27 cellular contexts compared by ENCODE assay signal in genomic region chr11:114605370-114605769, GRCh38. TPM values are rescaled to one million over a fixed set of nuclear protein-coding genes. Genes with fewer than 3 reads are reported as not detected.
DNase-seq lines count a peak whose midpoint lies in the region; ATAC-seq, FAIRE-seq and TF ChIP-seq lines count a peak whose summit lies in the region.
"Had no signal": no experiment of that assay in that cellular context is flagged by ENCODE, and none has a peak within 500 bp of the region (broad histone marks: within the 10 kb centered on the region; RNA-seq: fewer than 3 reads in every experiment).

No MANE protein-coding gene starts in this region.

- no peak overlapping the region for H3K27ac ChIP-seq in endodermal cell (ENCODE audit: low read depth, low read length)
- H3K27ac ChIP-seq: A549; BLaER1 treated with 17β-estradiol and CSF1 and Interleukin-3, amounts not matched to agents 10 nM and 100 nM had no signal

- H3K9ac ChIP-seq in endodermal cell (ENCODE audit: extremely low read depth, low read length, poor library complexity, severe bottlenecking): no peak overlapping the region
- H3K9ac ChIP-seq: BLaER1 treated with 17β-estradiol and CSF1 and Interleukin-3, amounts not matched to agents 10 nM and 100 nM had no signal

- DNase-seq in GM12865 (ENCODE audit: low read depth) (peak; percentile 53), GM18507 (ENCODE audit: extremely low spot score, insufficient read length, low read depth) (no peak), endodermal cell (peak; percentile 4), urothelium cell line (ENCODE audit: low spot score) (no peak), NCI-H1105 (lab: John Stamatoyannopoulos, UW) (no peak), DMS114 treated with DMSO at 0.1 percent for 48 hours (lab: John Stamatoyannopoulos, UW; ENCODE audit: unreplicated experiment) (no peak), left colon (no peak)
- DNase-seq: 8988T; ACHN; AML-193; BE2C; CD4-positive, alpha-beta T cell; CD8-positive, alpha-beta memory T cell; DMS 273 treated with DMSO at 0.1 percent for 48 hours; DMS53; DMS79 treated with DMSO at 0.1 percent for 48 hours; GF-D8; H9 had no signal

- intact Hi-C loops in left colon (cut with DNase I, micrococcal nuclease): no loop called here

- no peaks in the 10 kb centered on the region for H3K4me1 ChIP-seq in endodermal cell (ENCODE audit: control insufficient read depth, insufficient read depth, low read length)
- H3K4me1 ChIP-seq: A549; BE2C; BLaER1 treated with 17β-estradiol and CSF1 and Interleukin-3, amounts not matched to agents 10 nM and 100 nM had no signal

- 93 to 96% methylated on average over 10 of the region's 10 CpGs for WGBS in endodermal cell (ENCODE audit: insufficient coverage in 1 of 2, insufficient read length in 1 of 2), 2 experiments

- TF ChIP-seq CTCF in GM12865 (IDR thresholded peaks at IDR 0.05; ENCODE audit: insufficient read depth, low read depth, low read length, missing control alignments) (no peak), endodermal cell (conservative IDR thresholded peaks at IDR 0.05) (no peak)

- H3K4me3 ChIP-seq in GM12865 (ENCODE audit: low read depth, low read length) (no peak overlapping the region), endodermal cell (ENCODE audit: low read length) (no peak overlapping the region)
- H3K4me3 ChIP-seq: A549; BLaER1 treated with 17β-estradiol and CSF1 and Interleukin-3, amounts not matched to agents 10 nM and 100 nM; GM23338 had no signal

- no peaks in the 10 kb centered on the region for H3K27me3 ChIP-seq in endodermal cell (ENCODE audit: control insufficient read depth, insufficient read depth, low read length, poor library complexity, severe bottlenecking)
- H3K27me3 ChIP-seq: BE2C; BLaER1 treated with 17β-estradiol and CSF1 and Interleukin-3, amounts not matched to agents 10 nM and 100 nM had no signal

- no peak for ATAC-seq in left colon
- ATAC-seq: A549, GM23338, HCT116 had no signal

- no peak overlapping the region for H3K27ac Mint-ChIP-seq in endodermal cell
- H3K27ac Mint-ChIP-seq: CD14-positive monocyte; CD4-positive, alpha-beta T cell; CD8-positive, alpha-beta memory T cell; GM23338; H9 had no signal

- peaks cover 75% of the 10 kb centered on the region for H3K9me3 ChIP-seq in endodermal cell (ENCODE audit: control insufficient read depth, low read length)
- H3K9me3 ChIP-seq: A549 had no signal

- H3K4me3 Mint-ChIP-seq in endodermal cell: no peak overlapping the region
- H3K4me3 Mint-ChIP-seq: CD14-positive monocyte; CD4-positive, alpha-beta T cell; CD8-positive, alpha-beta memory T cell; GM23338; H9 had no signal

- H3K9me3 Mint-ChIP-seq in endodermal cell: peaks cover 52% of the 10 kb centered on the region
- H3K9me3 Mint-ChIP-seq: CD4-positive, alpha-beta T cell had no signal

- no peaks in the 10 kb centered on the region for H3K27me3 Mint-ChIP-seq in endodermal cell (ENCODE audit: insufficient read depth)
- H3K27me3 Mint-ChIP-seq: CD4-positive, alpha-beta T cell; CD8-positive, alpha-beta memory T cell had no signal

- no peaks in the 10 kb centered on the region for H3K4me1 Mint-ChIP-seq in endodermal cell
- H3K4me1 Mint-ChIP-seq: CD14-positive monocyte; CD8-positive, alpha-beta memory T cell; GM23338; H9 had no signal

- peak; percentile 61 for FAIRE-seq in GM18507 (lab: Jason Lieb, UNC)
- peak; percentile 81 for FAIRE-seq in urothelium cell line (lab: Jason Lieb, UNC)
- FAIRE-seq: A549, D721Med had no signal

- H3K36me3 Mint-ChIP-seq in endodermal cell (ENCODE audit: low read depth): no peaks in the 10 kb centered on the region
- H3K36me3 Mint-ChIP-seq: CD14-positive monocyte; CD8-positive, alpha-beta memory T cell had no signal

- H3K36me3 ChIP-seq in endodermal cell (ENCODE audit: control insufficient read depth, insufficient read depth, low read length): no peaks in the 10 kb centered on the region
- H3K36me3 ChIP-seq: BE2C; BLaER1 treated with 17β-estradiol and CSF1 and Interleukin-3, amounts not matched to agents 10 nM and 100 nM had no signal

RNA-seq across cellular contexts. Expression of gene NXPE4, which starts 9.8 kb away (rescaled TPM):
- total RNA-seq in endodermal cell (not detected), left colon (100 to 1,000 TPM; 142 to 191 TPM)
- not detected for polyA plus RNA-seq in endodermal cell (2013, experiment 1 of 2)
- polyA plus RNA-seq in endodermal cell (2013, experiment 2 of 2): not detected
- total RNA-seq: CD4-positive, alpha-beta T cell; CD8-positive, alpha-beta memory T cell; Daoy; G401; GM23338; H4; H9 had no signal
- polyA plus RNA-seq: A549; CD14-positive monocyte; CD8-positive, alpha-beta memory T cell; GM23338 had no signal

RNA-seq across cellular contexts. Expression of gene NXPE1, which starts 45.7 kb away (rescaled TPM):
- total RNA-seq in endodermal cell (not detected), left colon (100 to 1,000 TPM; 202 to 225 TPM)
- polyA plus RNA-seq in endodermal cell (2013, experiment 1 of 2): not detected
- not detected for polyA plus RNA-seq in endodermal cell (2013, experiment 2 of 2)
- total RNA-seq: CD4-positive, alpha-beta T cell; CD8-positive, alpha-beta memory T cell; Daoy; G401; GM23338; H4; H9 had no signal
- polyA plus RNA-seq: A549; CD14-positive monocyte; CD8-positive, alpha-beta memory T cell; GM23338 had no signal

Comparison
In these comparisons a context has a peak if more than half of its experiments do, and no peak if none do; other contexts are left out.
1. DNase-seq: peak in GM12865 (single experiment) and endodermal cell (single experiment); none in GM18507 (single experiment), urothelium cell line (single experiment), NCI-H1105 (single experiment), DMS114 treated with DMSO at 0.1 percent for 48 hours (single experiment) and left colon (0 of 2).
2. RNA of gene NXPE4, which starts 9.8 kb away (total RNA-seq): 142 to 191 TPM in left colon; not detected in endodermal cell; every median in the first group is over 100 times any median in the second.
3. RNA of gene NXPE1, which starts 45.7 kb away (total RNA-seq): 202 to 225 TPM in left colon; not detected in endodermal cell; every median in the first group is over 100 times any median in the second.